ENCODE assay signal across 14 cellular contexts in the genomic region with DNA sequence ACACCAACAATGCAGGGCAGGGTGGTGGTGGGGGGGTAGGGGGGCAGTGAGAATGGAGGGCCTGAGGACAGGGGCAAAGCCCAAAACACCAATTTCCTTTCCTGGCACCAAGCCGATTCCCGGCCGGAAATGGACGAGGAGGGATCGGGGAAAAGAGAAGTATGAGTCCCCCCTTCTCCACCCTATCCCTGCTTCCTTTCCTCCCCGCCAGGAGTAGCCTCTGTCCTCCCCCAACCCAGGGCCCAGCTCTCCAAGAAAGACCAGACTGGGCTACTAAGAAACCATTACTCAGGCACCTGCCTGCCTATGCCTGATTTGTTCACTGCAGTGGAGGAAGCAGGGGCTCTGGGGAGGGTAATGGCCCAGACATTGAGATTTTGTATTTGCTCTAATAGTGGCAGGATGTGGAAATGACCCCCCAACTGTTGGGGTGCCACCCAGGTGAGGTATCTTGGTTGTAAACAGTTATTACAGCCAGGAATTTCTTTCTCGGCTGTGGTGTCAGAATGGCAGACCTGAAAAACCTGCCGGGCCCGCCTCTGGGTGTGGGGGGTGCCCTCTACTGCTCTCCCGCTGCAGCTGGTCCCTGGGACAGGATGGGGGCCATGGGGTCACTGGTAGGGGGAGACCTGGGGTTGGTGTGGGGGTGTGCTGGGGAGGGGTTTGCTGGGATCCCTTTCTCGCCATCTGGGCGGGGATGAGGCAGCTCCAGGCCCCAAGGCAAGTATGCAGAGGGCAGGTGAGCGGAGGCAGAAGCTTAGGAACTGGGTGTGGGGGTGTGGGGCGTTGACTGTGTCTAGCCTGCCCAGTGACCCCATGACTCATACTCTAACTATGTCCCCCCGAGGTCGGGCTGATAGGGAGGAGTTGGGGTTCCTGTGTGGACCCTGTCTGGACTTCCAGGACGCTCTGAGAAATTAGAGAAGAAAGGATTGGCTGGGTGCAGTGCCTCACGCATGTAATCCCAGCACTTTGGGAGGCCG. TPM values are rescaled to one million over a fixed set of nuclear protein-coding genes. Genes with fewer than 3 reads are reported as not detected.
A peak's percentile ranks its signal among the peaks of the same experiment; 100 is the strongest.
DNase-seq lines count a peak whose midpoint lies in the region; ATAC-seq, FAIRE-seq and TF ChIP-seq lines count a peak whose summit lies in the region.
"Had no signal": no experiment of that assay in that cellular context is flagged by ENCODE, and none has a peak within 500 bp of the region (broad histone marks: within the 10 kb centered on the region; RNA-seq: fewer than 3 reads in every experiment).

No MANE protein-coding gene starts in this region.

- H3K27me3 ChIP-seq in body of pancreas (no peaks in the 10 kb centered on the region), HepG2 (ENCODE audit: control insufficient read depth in 1 of 2, insufficient read depth in 2 of 2, low read length in 2 of 2) (no peaks in the 10 kb centered on the region)
- H3K27me3 ChIP-seq: sigmoid colon had no signal

- intact Hi-C loops in body of pancreas (cut with DNase I) (no loop called here), HepG2 (cut with micrococcal nuclease; ENCODE audit: unreplicated experiment) (no loop called here)

- no peak for FAIRE-seq in HepG2 (lab: Jason Lieb, UNC)
- FAIRE-seq: A549 had no signal

- H3K4me1 ChIP-seq in body of pancreas (peaks cover 13% of the 10 kb centered on the region), HepG2 (ENCODE audit: insufficient read depth, low read length) (peaks cover 38% of the 10 kb centered on the region)
- H3K4me1 ChIP-seq: A549 had no signal

- H3K36me3 ChIP-seq in body of pancreas (replicated peaks in 1 of 2; ENCODE audit: insufficient read depth in 1 of 2, low read depth in 2 of 2) (no peaks in the 10 kb centered on the region), HepG2 (replicated peaks in 1 of 2; ENCODE audit: control insufficient read depth in 1 of 2, insufficient read depth in 2 of 2, low read length in 2 of 2) (no peaks in the 10 kb centered on the region; a peak in 2 of 5 replicates)
- H3K36me3 ChIP-seq: sigmoid colon, WERI-Rb-1 had no signal

- no peaks in the 10 kb centered on the region for H4K20me1 ChIP-seq in HepG2 (ENCODE audit: insufficient read depth, low read length)

- TF ChIP-seq POLR2A in body of pancreas (IDR thresholded peaks at IDR 0.05) (peak in 1 of 3 donors; percentile 8), HepG2 (IDR thresholded peaks at IDR 0.05; ENCODE audit: insufficient read depth in 1 of 2, low read depth in 2 of 2, low read length in 2 of 2) (no peak)

- in situ Hi-C loops in HepG2 (cut with HindIII; ENCODE audit: extremely low pct_ligation_motif_present, low pct_unique_long_range_greater_than_20kb): no loop called here

- H3K4me3 ChIP-seq in body of pancreas (peak overlapping the region in 1 of 2 donors; percentile 25), HepG2 (replicated peaks in 1 of 3; ENCODE audit: insufficient read depth in 1 of 3, low read depth in 2 of 3, low read length in 3 of 3) (peak overlapping the region; percentile 26 to 55 (median 40); a peak in 5 of 6 replicates)
- H3K4me3 ChIP-seq: A549, sigmoid colon had no signal

- BruUV-seq in HepG2 (replicated peaks; lab: Mats Ljungman, UMichigan): no TSS peak

- POLR2A ChIA-PET in HepG2 (lab: Yijun Ruan, JAX): interaction anchor here (1.1 kb wide), 1 partner anchor 42 kb away, joined by 4 read pairs; no protein-coding TSS in a partner anchor

- ATAC-seq in body of pancreas (peak; percentile 57), HepG2 (no peak)
- ATAC-seq: Panc1 had no signal

- DNase-seq in body of pancreas (peak in 3 of 4 donors; percentile 16 to 52 (median 42)), HepG2 (ENCODE audit: low spot score) (no peak), NCI-H2196 (lab: John Stamatoyannopoulos, UW; ENCODE audit: unreplicated experiment) (no peak), superior temporal gyrus (ENCODE audit: extremely low spot score) (no peak), NCI-H1436 (lab: John Stamatoyannopoulos, UW) (no peak)
- DNase-seq: activated naive CD4-positive, alpha-beta T cell treated with anti-CD3 and anti-CD28 coated beads, Interleukin-2, amount 50 U/mL, for 16 hours; effector CD4-positive, alpha-beta T cell; HCEC 1CT; NCI-H1105 treated with DMSO at 0.1 percent for 48 hours; sigmoid colon; WERI-Rb-1 had no signal

- WGBS in body of pancreas, 2 donors: 4 to 17% methylated on average over 9 to 14 of the region's 19 CpGs
- 94% methylated on average over 3 of the region's 19 CpGs for WGBS in HepG2 (ENCODE audit: low lambda C conversion rate)

- no peaks in the 10 kb centered on the region for H3K79me2 ChIP-seq in HepG2 (ENCODE audit: insufficient read depth, low read length)

- no peak for TF ChIP-seq EP300 in HepG2 (IDR thresholded peaks at IDR 0.05; ENCODE audit: low read depth in 2 of 2, low read length in 2 of 2)
- no peak for TF ChIP-seq EP300 in HepG2 (CRISPR knock-in tag; IDR thresholded peaks at IDR 0.05; ENCODE audit: borderline replicate concordance)

- H3K27ac ChIP-seq in 22Rv1: peak overlapping the region; percentile 59
- H3K27ac ChIP-seq in body of pancreas: peak overlapping the region; percentile 72 to 89 (median 78)
- no peak overlapping the region for H3K27ac ChIP-seq in HepG2 (ENCODE audit: extremely low read length, insufficient read depth, low read length)
- H3K27ac ChIP-seq: A549, WERI-Rb-1 had no signal

- no peak for TF ChIP-seq CTCF in 22Rv1 (IDR thresholded peaks at IDR 0.05)
- TF ChIP-seq CTCF in body of pancreas (IDR thresholded peaks at IDR 0.05): no peak
- no peak for TF ChIP-seq CTCF in HepG2 (CRISPR knock-in tag; IDR thresholded peaks at IDR 0.05)

- H3K9me3 ChIP-seq in body of pancreas (no peaks in the 10 kb centered on the region), HepG2 (ENCODE audit: low read length) (no peaks in the 10 kb centered on the region)
- H3K9me3 ChIP-seq: A549, sigmoid colon had no signal

- H3K9ac ChIP-seq in HepG2 (ENCODE audit: insufficient read depth, low read depth, low read length): peak overlapping the region; percentile 39

- H2AFZ ChIP-seq in HepG2 (ENCODE audit: low read length): no peak overlapping the region

- TF ChIP-seq RAD21 in HepG2 (CRISPR knock-in tag; IDR thresholded peaks at IDR 0.05): no peak

- CTCF ChIA-PET in HepG2 (lab: Yijun Ruan, JAX; ENCODE audit: low intra/inter-chr PET ratio, low total read pairs): no interaction called here

- peak overlapping the region; percentile 61 for H3K4me2 ChIP-seq in HepG2 (ENCODE audit: low read depth, low read length)
- H3K4me2 ChIP-seq: A549 had no signal

RNA-seq across cellular contexts. Expression of gene CCDC120, which starts 0.7 kb away (rescaled TPM):
- total RNA-seq in body of pancreas: 10 to 100 TPM in 1 of 2 donors, 1 to 10 TPM in 1; 6.5 to 13.8 TPM
- total RNA-seq in HepG2 (2016; rRNA removed; fragmentation: Illumina TruSeq; extraction: Trizol): 0.89 and 1.3 TPM in 2 replicates
- 0.30 and 0.44 TPM in 2 replicates for total RNA-seq in HepG2 (2016; cell fraction: cytosol; rRNA removed; fragmentation: Illumina TruSeq; extraction: Trizol; ENCODE audit: low read depth)
- 0.61 and 1.2 TPM in 2 replicates for total RNA-seq in HepG2 (2016; cell fraction: insoluble cytoplasmic fraction; rRNA removed; fragmentation: Illumina TruSeq; extraction: Trizol)
- total RNA-seq in HepG2 (2016; cell fraction: membrane; rRNA removed; fragmentation: Illumina TruSeq; extraction: Trizol): 0.83 and 0.90 TPM in 2 replicates
- total RNA-seq in HepG2 (2016; cell fraction: nucleus; rRNA removed; fragmentation: Illumina TruSeq; extraction: Trizol): 1.0 and 2.0 TPM in 2 replicates
- polyA plus RNA-seq in HepG2 (2011; rRNA removed): 3.2 and 3.7 TPM in 2 replicates
- polyA plus RNA-seq in HepG2 (2011; cell fraction: cytosol; rRNA removed): 1.7 and 2.1 TPM in 2 replicates
- polyA plus RNA-seq in HepG2 (2011; cell fraction: nucleus; rRNA removed): 11.3 and 13.0 TPM in 2 replicates
- polyA plus RNA-seq in HepG2 (2012): 3.2 and 3.9 TPM in 2 replicates
- polyA plus RNA-seq in HepG2 (2016; cell fraction: cytosol; fragmentation: Illumina TruSeq; extraction: Trizol; ENCODE audit: low read depth): 0.15 and 0.16 TPM in 2 replicates
- polyA plus RNA-seq in HepG2 (2016; cell fraction: insoluble cytoplasmic fraction; fragmentation: Illumina TruSeq; extraction: Trizol; ENCODE audit: low read depth): 2.4 and 3.0 TPM in 2 replicates
- polyA plus RNA-seq in HepG2 (2016; cell fraction: membrane; fragmentation: Illumina TruSeq; extraction: Trizol; ENCODE audit: low read depth): 0.78 and 1.0 TPM in 2 replicates
- polyA plus RNA-seq in HepG2 (2016; cell fraction: nucleus; fragmentation: Illumina TruSeq; extraction: Trizol; ENCODE audit: insufficient read depth, low read depth): 7.3 TPM in 2 replicates
- polyA minus RNA-seq in HepG2 (2011; rRNA and poly(A)+ RNA removed; ENCODE audit: low replicate concordance): 3.1 and 4.9 TPM in 2 replicates
- polyA minus RNA-seq in HepG2 (2011; cell fraction: cytosol; rRNA and poly(A)+ RNA removed): 1.3 and 1.4 TPM in 2 replicates
- polyA minus RNA-seq in HepG2 (2011; cell fraction: nucleus; rRNA and poly(A)+ RNA removed): 2.8 and 4.2 TPM in 2 replicates

RNA-seq across cellular contexts. Expression of gene PRAF2, which starts 14.3 kb away (rescaled TPM):
- total RNA-seq in body of pancreas (10 to 100 TPM in 1 of 2 donors, 1 to 10 TPM in 1; 5.4 to 10.9 TPM), HepG2 (2016; rRNA removed; fragmentation: Illumina TruSeq; extraction: Trizol) (0.33 TPM in 1 of 2 replicates, not detected in the other)
- not detected in 2 replicates for total RNA-seq in HepG2 (2016; cell fraction: cytosol; rRNA removed; fragmentation: Illumina TruSeq; extraction: Trizol; ENCODE audit: low read depth)
- 0.37 TPM in 1 of 2 replicates, not detected in the other for total RNA-seq in HepG2 (2016; cell fraction: insoluble cytoplasmic fraction; rRNA removed; fragmentation: Illumina TruSeq; extraction: Trizol)
- total RNA-seq in HepG2 (2016; cell fraction: membrane; rRNA removed; fragmentation: Illumina TruSeq; extraction: Trizol): not detected in 2 replicates
- total RNA-seq in HepG2 (2016; cell fraction: nucleus; rRNA removed; fragmentation: Illumina TruSeq; extraction: Trizol): 1.0 TPM in 1 of 2 replicates, not detected in the other
- polyA plus RNA-seq in HepG2 (2011; rRNA removed): 2.6 and 4.3 TPM in 2 replicates
- 0.94 and 1.1 TPM in 2 replicates for polyA plus RNA-seq in HepG2 (2011; cell fraction: cytosol; rRNA removed)
- 16.4 and 19.7 TPM in 2 replicates for polyA plus RNA-seq in HepG2 (2011; cell fraction: nucleus; rRNA removed)
- polyA plus RNA-seq in HepG2 (2012): 2.0 and 3.1 TPM in 2 replicates
- 0.26 TPM in 1 of 2 replicates, not detected in the other for polyA plus RNA-seq in HepG2 (2016; cell fraction: cytosol; fragmentation: Illumina TruSeq; extraction: Trizol; ENCODE audit: low read depth)
- polyA plus RNA-seq in HepG2 (2016; cell fraction: insoluble cytoplasmic fraction; fragmentation: Illumina TruSeq; extraction: Trizol; ENCODE audit: low read depth): 0.58 TPM in 1 of 2 replicates, not detected in the other
- polyA plus RNA-seq in HepG2 (2016; cell fraction: membrane; fragmentation: Illumina TruSeq; extraction: Trizol; ENCODE audit: low read depth): 0.17 and 0.50 TPM in 2 replicates
- 3.4 and 4.5 TPM in 2 replicates for polyA plus RNA-seq in HepG2 (2016; cell fraction: nucleus; fragmentation: Illumina TruSeq; extraction: Trizol; ENCODE audit: insufficient read depth, low read depth)
- polyA minus RNA-seq in HepG2 (2011; rRNA and poly(A)+ RNA removed; ENCODE audit: low replicate concordance): 0.84 and 7.9 TPM in 2 replicates
- not detected in 2 replicates for polyA minus RNA-seq in HepG2 (2011; cell fraction: cytosol; rRNA and poly(A)+ RNA removed)
- 1.7 and 5.3 TPM in 2 replicates for polyA minus RNA-seq in HepG2 (2011; cell fraction: nucleus; rRNA and poly(A)+ RNA removed)

RNA-seq across cellular contexts. Expression of gene TFE3, which starts 16.3 kb away (rescaled TPM):
- total RNA-seq in body of pancreas: 10 to 100 TPM; 24.9 to 71.9 TPM
- total RNA-seq in HepG2 (2016; rRNA removed; fragmentation: Illumina TruSeq; extraction: Trizol): 8.8 and 12.3 TPM in 2 replicates
- 7.1 and 7.8 TPM in 2 replicates for total RNA-seq in HepG2 (2016; cell fraction: cytosol; rRNA removed; fragmentation: Illumina TruSeq; extraction: Trizol; ENCODE audit: low read depth)
- total RNA-seq in HepG2 (2016; cell fraction: insoluble cytoplasmic fraction; rRNA removed; fragmentation: Illumina TruSeq; extraction: Trizol): 7.3 and 11.4 TPM in 2 replicates
- 19.2 and 21.8 TPM in 2 replicates for total RNA-seq in HepG2 (2016; cell fraction: membrane; rRNA removed; fragmentation: Illumina TruSeq; extraction: Trizol)
- 7.7 and 10.3 TPM in 2 replicates for total RNA-seq in HepG2 (2016; cell fraction: nucleus; rRNA removed; fragmentation: Illumina TruSeq; extraction: Trizol)
- 8.3 and 13.1 TPM in 2 replicates for polyA plus RNA-seq in HepG2 (2011; rRNA removed)
- 7.3 and 11.0 TPM in 2 replicates for polyA plus RNA-seq in HepG2 (2011; cell fraction: cytosol; rRNA removed)
- polyA plus RNA-seq in HepG2 (2011; cell fraction: nucleus; rRNA removed): 18.5 and 24.4 TPM in 2 replicates
- polyA plus RNA-seq in HepG2 (2012): 13.3 and 22.4 TPM in 2 replicates
- polyA plus RNA-seq in HepG2 (2016; cell fraction: cytosol; fragmentation: Illumina TruSeq; extraction: Trizol; ENCODE audit: low read depth): 12.4 and 13.7 TPM in 2 replicates
- 17.3 and 24.4 TPM in 2 replicates for polyA plus RNA-seq in HepG2 (2016; cell fraction: insoluble cytoplasmic fraction; fragmentation: Illumina TruSeq; extraction: Trizol; ENCODE audit: low read depth)
- polyA plus RNA-seq in HepG2 (2016; cell fraction: membrane; fragmentation: Illumina TruSeq; extraction: Trizol; ENCODE audit: low read depth): 30.6 and 31.9 TPM in 2 replicates
- polyA plus RNA-seq in HepG2 (2016; cell fraction: nucleus; fragmentation: Illumina TruSeq; extraction: Trizol; ENCODE audit: insufficient read depth, low read depth): 31.0 and 32.9 TPM in 2 replicates
- 19.4 and 40.0 TPM in 2 replicates for polyA minus RNA-seq in HepG2 (2011; rRNA and poly(A)+ RNA removed; ENCODE audit: low replicate concordance)
- polyA minus RNA-seq in HepG2 (2011; cell fraction: cytosol; rRNA and poly(A)+ RNA removed): 13.7 and 14.2 TPM in 2 replicates
- 12.0 and 14.9 TPM in 2 replicates for polyA minus RNA-seq in HepG2 (2011; cell fraction: nucleus; rRNA and poly(A)+ RNA removed)

RNA-seq across cellular contexts. Expression of gene WDR45, which starts 20.2 kb away (rescaled TPM):
- total RNA-seq in body of pancreas (10 to 100 TPM; 59.4 to 77.1 TPM), HepG2 (2016; rRNA removed; fragmentation: Illumina TruSeq; extraction: Trizol) (14.0 and 16.4 TPM in 2 replicates)
- 18.4 and 20.2 TPM in 2 replicates for total RNA-seq in HepG2 (2016; cell fraction: cytosol; rRNA removed; fragmentation: Illumina TruSeq; extraction: Trizol; ENCODE audit: low read depth)
- total RNA-seq in HepG2 (2016; cell fraction: insoluble cytoplasmic fraction; rRNA removed; fragmentation: Illumina TruSeq; extraction: Trizol): 16.0 and 19.4 TPM in 2 replicates
- total RNA-seq in HepG2 (2016; cell fraction: membrane; rRNA removed; fragmentation: Illumina TruSeq; extraction: Trizol): 18.8 and 22.7 TPM in 2 replicates
- 17.9 and 19.4 TPM in 2 replicates for total RNA-seq in HepG2 (2016; cell fraction: nucleus; rRNA removed; fragmentation: Illumina TruSeq; extraction: Trizol)
- 65.5 and 91.1 TPM in 2 replicates for polyA plus RNA-seq in HepG2 (2011; rRNA removed)
- 48.7 and 57.4 TPM in 2 replicates for polyA plus RNA-seq in HepG2 (2011; cell fraction: cytosol; rRNA removed)
- 386 and 474 TPM in 2 replicates for polyA plus RNA-seq in HepG2 (2011; cell fraction: nucleus; rRNA removed)
- 30.1 and 49.9 TPM in 2 replicates for polyA plus RNA-seq in HepG2 (2012)
- polyA plus RNA-seq in HepG2 (2016; cell fraction: cytosol; fragmentation: Illumina TruSeq; extraction: Trizol; ENCODE audit: low read depth): 15.5 and 17.3 TPM in 2 replicates
- polyA plus RNA-seq in HepG2 (2016; cell fraction: insoluble cytoplasmic fraction; fragmentation: Illumina TruSeq; extraction: Trizol; ENCODE audit: low read depth): 18.7 and 19.8 TPM in 2 replicates
- polyA plus RNA-seq in HepG2 (2016; cell fraction: membrane; fragmentation: Illumina TruSeq; extraction: Trizol; ENCODE audit: low read depth): 14.2 and 18.3 TPM in 2 replicates
- 44.7 and 54.6 TPM in 2 replicates for polyA plus RNA-seq in HepG2 (2016; cell fraction: nucleus; fragmentation: Illumina TruSeq; extraction: Trizol; ENCODE audit: insufficient read depth, low read depth)
- polyA minus RNA-seq in HepG2 (2011; rRNA and poly(A)+ RNA removed; ENCODE audit: low replicate concordance): 64.1 and 271 TPM in 2 replicates
- 14.8 and 18.8 TPM in 2 replicates for polyA minus RNA-seq in HepG2 (2011; cell fraction: cytosol; rRNA and poly(A)+ RNA removed)
- 53.6 and 83.3 TPM in 2 replicates for polyA minus RNA-seq in HepG2 (2011; cell fraction: nucleus; rRNA and poly(A)+ RNA removed)

RNA-seq across cellular contexts. Expression of gene GRIPAP1, which starts 57.4 kb away (rescaled TPM):
- total RNA-seq in body of pancreas (10 to 100 TPM; 22.8 to 42.5 TPM), HepG2 (2016; rRNA removed; fragmentation: Illumina TruSeq; extraction: Trizol) (15.0 and 16.1 TPM in 2 replicates)
- total RNA-seq in HepG2 (2016; cell fraction: cytosol; rRNA removed; fragmentation: Illumina TruSeq; extraction: Trizol; ENCODE audit: low read depth): 1.7 and 2.0 TPM in 2 replicates
- total RNA-seq in HepG2 (2016; cell fraction: insoluble cytoplasmic fraction; rRNA removed; fragmentation: Illumina TruSeq; extraction: Trizol): 14.6 and 16.4 TPM in 2 replicates
- total RNA-seq in HepG2 (2016; cell fraction: membrane; rRNA removed; fragmentation: Illumina TruSeq; extraction: Trizol): 3.5 and 4.0 TPM in 2 replicates
- 12.0 and 14.5 TPM in 2 replicates for total RNA-seq in HepG2 (2016; cell fraction: nucleus; rRNA removed; fragmentation: Illumina TruSeq; extraction: Trizol)
- polyA plus RNA-seq in HepG2 (2011; rRNA removed): 22.6 and 24.7 TPM in 2 replicates
- polyA plus RNA-seq in HepG2 (2011; cell fraction: cytosol; rRNA removed): 12.3 and 13.1 TPM in 2 replicates
- polyA plus RNA-seq in HepG2 (2011; cell fraction: nucleus; rRNA removed): 95.2 and 107 TPM in 2 replicates
- 19.3 and 22.4 TPM in 2 replicates for polyA plus RNA-seq in HepG2 (2012)
- polyA plus RNA-seq in HepG2 (2016; cell fraction: cytosol; fragmentation: Illumina TruSeq; extraction: Trizol; ENCODE audit: low read depth): 0.53 and 0.80 TPM in 2 replicates
- 16.6 and 18.3 TPM in 2 replicates for polyA plus RNA-seq in HepG2 (2016; cell fraction: insoluble cytoplasmic fraction; fragmentation: Illumina TruSeq; extraction: Trizol; ENCODE audit: low read depth)
- 1.8 and 1.9 TPM in 2 replicates for polyA plus RNA-seq in HepG2 (2016; cell fraction: membrane; fragmentation: Illumina TruSeq; extraction: Trizol; ENCODE audit: low read depth)
- polyA plus RNA-seq in HepG2 (2016; cell fraction: nucleus; fragmentation: Illumina TruSeq; extraction: Trizol; ENCODE audit: insufficient read depth, low read depth): 42.4 and 61.4 TPM in 2 replicates
- polyA minus RNA-seq in HepG2 (2011; rRNA and poly(A)+ RNA removed; ENCODE audit: low replicate concordance): 11.0 and 38.4 TPM in 2 replicates
- 5.4 and 5.6 TPM in 2 replicates for polyA minus RNA-seq in HepG2 (2011; cell fraction: cytosol; rRNA and poly(A)+ RNA removed)
- 19.6 and 21.1 TPM in 2 replicates for polyA minus RNA-seq in HepG2 (2011; cell fraction: nucleus; rRNA and poly(A)+ RNA removed)

Comparison
In these comparisons a context has a peak if more than half of its experiments do, and no peak if none do; other contexts are left out.
1. DNase-seq: peak in body of pancreas (3 of 4); none in HepG2 (single experiment), NCI-H2196 (single experiment), superior temporal gyrus (single experiment) and NCI-H1436 (single experiment).